ENCODE assay signal across 17 cellular contexts in the genomic region with DNA sequence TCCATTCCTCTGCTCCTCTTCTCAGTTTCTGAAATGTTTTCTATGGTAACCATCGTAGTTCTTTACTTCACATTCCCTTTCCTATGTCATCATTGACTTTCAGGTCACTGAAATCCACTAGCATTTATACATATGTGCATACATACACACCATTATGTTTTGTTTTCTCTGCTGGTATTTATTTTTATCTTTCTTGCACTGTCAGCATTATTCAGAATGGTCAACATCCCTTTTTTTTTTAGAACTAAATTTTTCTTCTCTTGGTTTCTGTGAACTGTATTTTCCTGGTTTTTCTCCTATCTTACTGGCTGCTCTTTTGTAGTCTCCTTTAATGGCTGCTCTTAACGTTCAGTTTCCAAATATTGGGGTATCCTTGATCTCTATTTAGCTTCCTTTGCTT. TPM values are rescaled to one million over a fixed set of nuclear protein-coding genes. Genes with fewer than 3 reads are reported as not detected.
DNase-seq lines count a peak whose midpoint lies in the region; ATAC-seq, FAIRE-seq and TF ChIP-seq lines count a peak whose summit lies in the region.
"Had no signal": no experiment of that assay in that cellular context is flagged by ENCODE, and none has a peak within 500 bp of the region (broad histone marks: within the 10 kb centered on the region; RNA-seq: fewer than 3 reads in every experiment).

No MANE protein-coding gene starts in this region.

- TF ChIP-seq EP300 in H1 (IDR thresholded peaks at IDR 0.05; ENCODE audit: borderline replicate concordance in 1 of 2, low read depth in 2 of 2, low read length in 2 of 2): no peak

- H3K14ac ChIP-seq in IMR-90 (replicated peaks; ENCODE audit: low read depth, low read length) (no peak overlapping the region), H1 (ENCODE audit: insufficient read length) (no peak overlapping the region)

- H2BK12ac ChIP-seq in H1 (ENCODE audit: low read depth, low read length): no peak overlapping the region

- no peak overlapping the region for H3K4me2 ChIP-seq in IMR-90 (ENCODE audit: low read depth, low read length)
- H3K4me2 ChIP-seq in H1 (ENCODE audit: insufficient read depth in 1 of 2, low read depth in 2 of 2, low read length in 2 of 2): no peak overlapping the region

- no peaks in the 10 kb centered on the region for H3K9me3 ChIP-seq in IMR-90 (ENCODE audit: control insufficient read depth, insufficient read depth, low read length)
- no peaks in the 10 kb centered on the region for H3K9me3 ChIP-seq in H1 (ENCODE audit: insufficient read depth in 2 of 2, low read depth in 1 of 2, low read length in 1 of 2)
- no peaks in the 10 kb centered on the region for H3K9me3 ChIP-seq in Caco-2
- H3K9me3 ChIP-seq in CD8-positive, alpha-beta memory T cell (ENCODE audit: low read length): no peaks in the 10 kb centered on the region

- WGBS in IMR-90 (ENCODE audit: extremely low coverage in 2 of 2, insufficient read length in 1 of 2), 2 experiments: no CpG with 5 or more reads among the region's 2 CpGs
- WGBS in H1 (ENCODE audit: extremely low coverage in 1 of 2, insufficient coverage in 1 of 2, insufficient read length in 1 of 2, insufficient replicate concordance in 2 of 2, low coverage in 1 of 2, low lambda C conversion rate in 2 of 2, missing lambda C conversion rate in 1 of 2), 2 experiments: 93% methylated on average over 2 of the region's 2 CpGs; no CpG with 5 or more reads in 1 of the 2 experiments

- no peaks in the 10 kb centered on the region for H3K9me1 ChIP-seq in IMR-90 (ENCODE audit: insufficient read depth, low read length)

- intact Hi-C loops in IMR-90 (cut with micrococcal nuclease): no loop called here
- intact Hi-C loops in Caco-2 (cut with micrococcal nuclease; ENCODE audit: unreplicated experiment): no loop called here

- no peaks in the 10 kb centered on the region for H3K9me3 Mint-ChIP-seq in activated T-helper 17 cell treated with anti-CD3 and anti-CD28 coated beads, Interleukin-2, amount 50 U/mL, for 72 hours
- H3K9me3 Mint-ChIP-seq in Caco-2 (ENCODE audit: unreplicated experiment): no peaks in the 10 kb centered on the region
- no peaks in the 10 kb centered on the region for H3K9me3 Mint-ChIP-seq in CD8-positive, alpha-beta memory T cell
- H3K9me3 Mint-ChIP-seq: CD4-positive, alpha-beta T cell; H9 had no signal

- H2AFZ ChIP-seq in IMR-90 (replicated peaks; ENCODE audit: low read length, poor library complexity) (no peak overlapping the region), H1 (ENCODE audit: low read length) (no peak overlapping the region)

- DNase-seq in IMR-90 (no peak), H1 (ENCODE audit: low read depth in 1 of 2, low spot score in 2 of 2) (no peak), Caco-2 (no peak), iPS-NIHi7 (ENCODE audit: extremely low spot score) (no peak), NCI-H446 (lab: John Stamatoyannopoulos, UW) (no peak)
- DNase-seq in CD8-positive, alpha-beta memory T cell: no peak
- DNase-seq: AML-193; Calu3; CD4-positive, alpha-beta T cell; DMS79 treated with DMSO at 0.1 percent for 48 hours; GOT3; H9 had no signal

- POLR2A ChIA-PET in IMR-90 (lab: Charles Lee; ENCODE audit: unreplicated experiment): no interaction called here
- POLR2A ChIA-PET in H1 (lab: Charles Lee; ENCODE audit: partially characterized antibody): no interaction called here
- POLR2A ChIA-PET in Caco-2 (lab: Charles Lee): no interaction called here
- POLR2A ChIA-PET in CD8-positive, alpha-beta memory T cell (lab: Charles Lee): no interaction called here

- no TSS peak for BruUV-seq in IMR-90 (replicated peaks; lab: Mats Ljungman, UMichigan)
- BruUV-seq in Caco-2 (replicated peaks; lab: Mats Ljungman, UMichigan): no TSS peak

- no peak for FAIRE-seq in H1 (lab: Jason Lieb, UNC)
- FAIRE-seq: A204.1, GM12878, HTR-8/SVneo had no signal

- H2BK20ac ChIP-seq in IMR-90 (ENCODE audit: low read depth, low read length) (no peak overlapping the region), H1 (ENCODE audit: low read length) (no peak overlapping the region)

- H4K5ac ChIP-seq in IMR-90 (ENCODE audit: low read depth, low read length) (no peak overlapping the region), H1 (ENCODE audit: insufficient read length, low read depth, low read length) (no peak overlapping the region)

- dilution Hi-C loops in IMR-90 (cut with HindIII; ENCODE audit: low sequenced_read_pairs, unreplicated experiment): no loop called here

- H4K8ac ChIP-seq in IMR-90 (ENCODE audit: low read depth in 2 of 2, low read length in 2 of 2) (no peak overlapping the region), H1 (ENCODE audit: extremely low read depth, insufficient read depth, low read length) (no peak overlapping the region)

- H3K18ac ChIP-seq in IMR-90 (ENCODE audit: low read depth, low read length) (no peak overlapping the region), H1 (ENCODE audit: extremely low read depth, low read length) (no peak overlapping the region)

- TF ChIP-seq RAD21 in IMR-90 (IDR thresholded peaks at IDR 0.05; ENCODE audit: low read length): no peak
- no peak for TF ChIP-seq RAD21 in H1 (IDR thresholded peaks at IDR 0.05 in 1 of 2, conservative IDR thresholded peaks at IDR 0.05 in 1 of 2; ENCODE audit: low read depth in 2 of 2, low read length in 2 of 2)

- H3K27ac ChIP-seq in IMR-90 (ENCODE audit: insufficient read depth, low read length) (no peak overlapping the region), H1 (ENCODE audit: low read depth, low read length) (no peak overlapping the region)
- no peak overlapping the region for H3K27ac ChIP-seq in CD8-positive, alpha-beta memory T cell (ENCODE audit: low read depth, low read length)
- H3K27ac ChIP-seq: C4-2B had no signal

- H3K23ac ChIP-seq in IMR-90 (ENCODE audit: low read depth, low read length) (no peak overlapping the region), H1 (ENCODE audit: insufficient read length) (no peak overlapping the region)

- H3K4me3 Mint-ChIP-seq in activated T-helper 17 cell treated with anti-CD3 and anti-CD28 coated beads, Interleukin-2, amount 50 U/mL, for 72 hours: no peak overlapping the region
- no peak overlapping the region for H3K4me3 Mint-ChIP-seq in Caco-2 (ENCODE audit: unreplicated experiment)
- no peak overlapping the region for H3K4me3 Mint-ChIP-seq in CD8-positive, alpha-beta memory T cell
- H3K4me3 Mint-ChIP-seq: CD4-positive, alpha-beta T cell; H9 had no signal

- H3K79me1 ChIP-seq in IMR-90 (ENCODE audit: low read depth in 1 of 2, low read length in 2 of 2): peaks cover 8 to 9% of the 10 kb centered on the region in 2 experiments
- H3K79me1 ChIP-seq in H1 (ENCODE audit: low read depth, low read length): no peaks in the 10 kb centered on the region

- H4K91ac ChIP-seq in IMR-90 (ENCODE audit: insufficient read depth, low read depth, low read length) (no peak overlapping the region), H1 (replicated peaks; ENCODE audit: insufficient read length, low read length) (no peak overlapping the region)

- H4K20me1 ChIP-seq in IMR-90 (ENCODE audit: insufficient read depth, low read length): no peaks in the 10 kb centered on the region
- H4K20me1 ChIP-seq in H1 (replicated peaks in 1 of 2; ENCODE audit: control insufficient read depth in 1 of 2, insufficient read depth in 2 of 2, low read length in 2 of 2): no peaks in the 10 kb centered on the region

- H2BK5ac ChIP-seq in IMR-90 (ENCODE audit: low read depth, low read length, poor library complexity, severe bottlenecking) (no peak overlapping the region), H1 (ENCODE audit: low read depth, low read length) (no peak overlapping the region)

- no peaks in the 10 kb centered on the region for H3K27me3 Mint-ChIP-seq in activated T-helper 17 cell treated with anti-CD3 and anti-CD28 coated beads, Interleukin-2, amount 50 U/mL, for 72 hours
- H3K27me3 Mint-ChIP-seq in Caco-2 (ENCODE audit: insufficient read depth, unreplicated experiment): no peaks in the 10 kb centered on the region
- H3K27me3 Mint-ChIP-seq in CD8-positive, alpha-beta memory T cell: no peaks in the 10 kb centered on the region
- H3K27me3 Mint-ChIP-seq: CD4-positive, alpha-beta T cell had no signal

- H3K4ac ChIP-seq in IMR-90 (ENCODE audit: low read depth, low read length) (no peak overlapping the region), H1 (replicated peaks; ENCODE audit: insufficient read length, low read depth, low read length) (no peak overlapping the region)

- ATAC-seq in IMR-90 (ENCODE audit: low read depth): no peak
- ATAC-seq in activated T-helper 17 cell treated with anti-CD3 and anti-CD28 coated beads, Interleukin-2, amount 50 U/mL, for 72 hours (replicated peaks): no peak
- ATAC-seq: GM12878 had no signal

- H3K4me1 ChIP-seq in IMR-90 (ENCODE audit: control insufficient read depth, insufficient read depth, low read length) (no peaks in the 10 kb centered on the region), H1 (replicated peaks in 1 of 4; ENCODE audit: control insufficient read depth in 3 of 4, insufficient read depth in 4 of 4, low read length in 3 of 4) (no peaks in the 10 kb centered on the region), Caco-2 (no peaks in the 10 kb centered on the region)
- H3K4me1 ChIP-seq in CD8-positive, alpha-beta memory T cell (ENCODE audit: insufficient read depth, low read length): no peaks in the 10 kb centered on the region

- H3K36me3 ChIP-seq in IMR-90 (ENCODE audit: control insufficient read depth, insufficient read depth, low read length) (peaks cover 17% of the 10 kb centered on the region), H1 (ENCODE audit: control insufficient read depth in 2 of 4, insufficient read depth in 4 of 4, low read length in 3 of 4) (peaks cover 0 to 7% (median 4%) of the 10 kb centered on the region in 4 experiments; a peak in 2 of 8 replicates), Caco-2 (ENCODE audit: control insufficient read depth, insufficient read depth, low read length) (no peaks in the 10 kb centered on the region)
- H3K36me3 ChIP-seq in CD8-positive, alpha-beta memory T cell (ENCODE audit: insufficient read depth, low read length): no peaks in the 10 kb centered on the region

- TF ChIP-seq CTCF in IMR-90 (conservative IDR thresholded peaks at IDR 0.05; ENCODE audit: low read depth, low read length) (no peak), H1 (IDR thresholded peaks at IDR 0.05; ENCODE audit: control extremely low read depth in 1 of 3, insufficient read depth in 1 of 3, low read depth in 1 of 3, low read length in 3 of 3) (no peak), Caco-2 (IDR thresholded peaks at IDR 0.05; ENCODE audit: insufficient read depth in 1 of 2, low read depth in 1 of 2, low read length in 1 of 2, severe bottlenecking in 1 of 2, unreplicated experiment in 1 of 2) (no peak)

- H3K4me3 ChIP-seq in IMR-90 (ENCODE audit: insufficient read depth, low read depth, low read length) (no peak overlapping the region), H1 (ENCODE audit: extremely low read depth in 1 of 4, insufficient read depth in 2 of 4, low read depth in 3 of 4, low read length in 4 of 4) (no peak overlapping the region), Caco-2 (ENCODE audit: low read depth, low read length) (no peak overlapping the region)
- no peak overlapping the region for H3K4me3 ChIP-seq in CD8-positive, alpha-beta memory T cell (ENCODE audit: low read length)
- H3K4me3 ChIP-seq: GM12878 had no signal

- no peaks in the 10 kb centered on the region; the same call in 1 of the 2 replicates for H3K23me2 ChIP-seq in H1 (ENCODE audit: low read depth, low read length)

- peaks cover 33% of the 10 kb centered on the region for H3K36me3 Mint-ChIP-seq in activated T-helper 17 cell treated with anti-CD3 and anti-CD28 coated beads, Interleukin-2, amount 50 U/mL, for 72 hours (ENCODE audit: low read depth)
- peaks cover 15% of the 10 kb centered on the region for H3K36me3 Mint-ChIP-seq in Caco-2 (ENCODE audit: insufficient read depth, unreplicated experiment)
- H3K36me3 Mint-ChIP-seq in CD8-positive, alpha-beta memory T cell: peaks cover 0 to 34% (median 27%) of the 10 kb centered on the region in 3 donors

- no peak overlapping the region for H3K56ac ChIP-seq in IMR-90 (ENCODE audit: extremely low read depth, insufficient read depth, low read length)
- H3K56ac ChIP-seq in H1 (replicated peaks; ENCODE audit: insufficient read length, low read depth, low read length): no peak overlapping the region

- H3K9ac ChIP-seq in IMR-90 (ENCODE audit: low read depth, low read length) (no peak overlapping the region), H1 (replicated peaks in 1 of 4; ENCODE audit: extremely low read depth in 1 of 4, low read depth in 3 of 4, low read length in 3 of 4) (no peak overlapping the region)

- H2BK15ac ChIP-seq in IMR-90 (ENCODE audit: low read depth, low read length): no peak overlapping the region
- no peak overlapping the region for H2BK15ac ChIP-seq in H1 (ENCODE audit: low read length)

- H2AK5ac ChIP-seq in IMR-90 (ENCODE audit: low read depth, low read length) (no peak overlapping the region), H1 (ENCODE audit: low read depth, low read length) (no peak overlapping the region)

- in situ Hi-C loops in IMR-90 (cut with MboI; ENCODE audit: low sequenced_read_pairs): no loop called here

- TF ChIP-seq POLR2A in IMR-90 (IDR thresholded peaks at IDR 0.05; ENCODE audit: low read depth, low read length): no peak
- no peak for TF ChIP-seq POLR2A in H1 (IDR thresholded peaks at IDR 0.05; ENCODE audit: control extremely low read depth in 1 of 2, low read depth in 2 of 2, low read length in 2 of 2)

- H3K79me2 ChIP-seq in H1 (ENCODE audit: control insufficient read depth in 1 of 2, insufficient read depth in 2 of 2, low read length in 2 of 2): no peaks in the 10 kb centered on the region

- H3K4me1 Mint-ChIP-seq in activated T-helper 17 cell treated with anti-CD3 and anti-CD28 coated beads, Interleukin-2, amount 50 U/mL, for 72 hours: no peaks in the 10 kb centered on the region
- no peaks in the 10 kb centered on the region for H3K4me1 Mint-ChIP-seq in Caco-2 (ENCODE audit: low read depth, unreplicated experiment)
- no peaks in the 10 kb centered on the region for H3K4me1 Mint-ChIP-seq in CD8-positive, alpha-beta memory T cell

- CTCF ChIA-PET in IMR-90 (lab: Yijun Ruan, JAX) (interaction anchor here (0.6 kb wide), 1 partner anchor 65 kb away, joined by 3 read pairs; no protein-coding TSS in a partner anchor), H1 (lab: Charles Lee; ENCODE audit: partially characterized antibody) (interaction anchor here (1.2 kb wide), 1 partner anchor 19 kb away, joined by 3 read pairs; no protein-coding TSS in a partner anchor), Caco-2 (lab: Charles Lee) (no interaction called here)
- CTCF ChIA-PET in CD8-positive, alpha-beta memory T cell (lab: Charles Lee): no interaction called here

- no peak overlapping the region for H2BK120ac ChIP-seq in IMR-90 (ENCODE audit: low read depth, low read length)
- no peak overlapping the region for H2BK120ac ChIP-seq in H1 (replicated peaks; ENCODE audit: low read depth, low read length)

- no peaks in the 10 kb centered on the region for H3K27me3 ChIP-seq in IMR-90 (ENCODE audit: control insufficient read depth, insufficient read depth, low read length)
- H3K27me3 ChIP-seq in H1 (replicated peaks in 1 of 4; ENCODE audit: control insufficient read depth in 3 of 4, extremely low read depth in 1 of 4, insufficient read depth in 3 of 4, low read length in 3 of 4): no peaks in the 10 kb centered on the region
- H3K27me3 ChIP-seq in Caco-2 (replicated peaks; ENCODE audit: control insufficient read depth, insufficient read depth, low read length): no peaks in the 10 kb centered on the region
- H3K27me3 ChIP-seq in CD8-positive, alpha-beta memory T cell (ENCODE audit: insufficient read depth, low read length, poor library complexity, severe bottlenecking): no peaks in the 10 kb centered on the region

- H3K27ac Mint-ChIP-seq in activated T-helper 17 cell treated with anti-CD3 and anti-CD28 coated beads, Interleukin-2, amount 50 U/mL, for 72 hours: peak overlapping the region; percentile 0
- H3K27ac Mint-ChIP-seq in Caco-2 (ENCODE audit: unreplicated experiment): no peak overlapping the region
- H3K27ac Mint-ChIP-seq in CD8-positive, alpha-beta memory T cell: peak overlapping the region in 1 of 8 donors; percentile 62
- H3K27ac Mint-ChIP-seq: CD4-positive, alpha-beta T cell had no signal

- no peak overlapping the region for H2AK9ac ChIP-seq in IMR-90 (replicated peaks; ENCODE audit: low read depth, low read length, poor library complexity)

RNA-seq across cellular contexts. Expression of a gene that starts 33.3 kb away (rescaled TPM):
- 181 and 204 TPM in 2 replicates for total RNA-seq in IMR-90 (2012; rRNA removed)
- polyA plus RNA-seq in IMR-90 (2012; rRNA removed): 45.8 and 51.4 TPM in 2 replicates
- 12.4 and 14.0 TPM in 2 replicates for polyA plus RNA-seq in IMR-90 (2012; cell fraction: cytosol; rRNA removed)
- polyA plus RNA-seq in IMR-90 (2012; cell fraction: nucleus; rRNA removed; ENCODE audit: low replicate concordance): 9.3 and 71.1 TPM in 2 replicates
- total RNA-seq in activated T-helper 17 cell treated with anti-CD3 and anti-CD28 coated beads, Interleukin-2, amount 50 U/mL, for 72 hours: 10 to 100 TPM; 10.0 to 12.1 TPM
- 38.3 and 42.4 TPM in 2 replicates for total RNA-seq in H1 (2021; fragmentation: NEBNext Ultra II Directional; extraction: Animal tissue kit (Norgen Biotek cat#: 25700))
- 6.5 and 11.7 TPM in 2 replicates for polyA plus RNA-seq in H1 (2011; rRNA removed)
- polyA plus RNA-seq in H1 (2011; cell fraction: cytosol; rRNA removed): 14.6 TPM
- 13.3 TPM for polyA plus RNA-seq in H1 (2011; cell fraction: nucleus; rRNA removed)
- polyA plus RNA-seq in H1 (2012, experiment 1 of 2): 13.5 to 37.7 TPM (median 24.2 TPM) in 4 replicates
- 1.4 TPM for polyA plus RNA-seq in H1 (2012, experiment 2 of 2)
- polyA plus RNA-seq in H1 (2013, experiment 1 of 2): 32.1 TPM
- polyA plus RNA-seq in H1 (2013, experiment 2 of 2): 27.8 TPM
- 60.8 and 113 TPM in 2 replicates for polyA minus RNA-seq in H1 (2011; rRNA and poly(A)+ RNA removed)
- polyA minus RNA-seq in H1 (2011; cell fraction: cytosol; rRNA and poly(A)+ RNA removed): 44.8 TPM
- polyA minus RNA-seq in H1 (2011; cell fraction: nucleus; rRNA and poly(A)+ RNA removed): 48.7 TPM
- 42.6 and 49.5 TPM in 2 replicates for total RNA-seq in Caco-2 (2022)
- total RNA-seq in CD8-positive, alpha-beta memory T cell: 10 to 100 TPM in 1 of 2 experiments, 1 to 10 TPM in 1; 8.7 to 10.7 TPM
- 3.2 TPM for polyA plus RNA-seq in CD8-positive, alpha-beta memory T cell

Comparison
In these comparisons a context has a peak if more than half of its experiments do, and no peak if none do; other contexts are left out.
1. CTCF ChIA-PET loops: an anchor here in IMR-90 (0.6 kb wide) and H1 (1.2 kb wide); none called in Caco-2 and CD8-positive, alpha-beta memory T cell.